In the genomic region with DNA sequence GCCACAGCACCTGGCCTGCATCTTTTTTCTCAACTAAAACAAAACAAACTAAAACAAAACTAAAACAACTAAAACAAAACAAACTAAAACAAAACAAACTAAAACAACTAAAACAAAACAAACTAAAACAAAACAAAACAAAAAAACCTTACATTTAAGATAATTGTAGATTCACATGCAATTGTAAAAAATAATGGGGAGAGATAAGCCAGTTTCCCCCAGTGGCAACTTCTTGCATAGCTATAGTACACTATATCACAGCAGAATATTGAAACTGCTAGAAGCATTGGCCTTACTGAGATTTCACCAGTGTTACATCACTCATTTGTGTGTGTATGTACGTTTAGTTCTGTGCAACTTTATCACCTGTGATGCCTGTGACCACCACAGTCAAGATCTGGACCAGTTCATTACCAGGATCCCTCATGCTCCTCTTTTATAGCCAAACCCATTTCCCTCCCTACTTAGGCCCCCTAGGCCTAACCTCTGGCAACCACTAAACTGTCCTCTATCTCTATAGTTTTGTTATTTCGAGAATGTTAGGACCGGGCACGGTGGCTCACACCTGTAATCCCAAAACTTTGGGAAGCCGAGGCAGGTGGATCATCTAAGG, we compare ENCODE assay signal across 12 cellular contexts. TPM values are rescaled to one million over a fixed set of nuclear protein-coding genes. Genes with fewer than 3 reads are reported as not detected.
DNase-seq lines count a peak whose midpoint lies in the region; ATAC-seq and TF ChIP-seq lines count a peak whose summit lies in the region.
"Had no signal": no experiment of that assay in that cellular context is flagged by ENCODE, and none has a peak within 500 bp of the region (broad histone marks: within the 10 kb centered on the region; RNA-seq: fewer than 3 reads in every experiment).

No MANE protein-coding gene starts in this region.

- H3K27me3 ChIP-seq in cardiac muscle cell, result no peaks in the 10 kb centered on the region
- no peaks in the 10 kb centered on the region for H3K27me3 ChIP-seq in right atrium auricular region
- no peaks in the 10 kb centered on the region for H3K27me3 ChIP-seq in smooth muscle cell (ENCODE audit: low read depth)

- no peak overlapping the region for H3K9ac ChIP-seq in smooth muscle cell (ENCODE audit: low read depth)

- TF ChIP-seq CTCF in cardiac muscle cell (IDR thresholded peaks at IDR 0.05; ENCODE audit: low read depth, low read length), result peak; percentile 15
- no peak for TF ChIP-seq CTCF in right atrium auricular region (IDR thresholded peaks at IDR 0.05)
- no peak for TF ChIP-seq CTCF in choroid plexus epithelial cell (conservative IDR thresholded peaks at IDR 0.05; ENCODE audit: low read depth, low read length)
- TF ChIP-seq CTCF in type B pancreatic cell (conservative IDR thresholded peaks at IDR 0.05), result peak; percentile 52
- TF ChIP-seq CTCF in smooth muscle cell (IDR thresholded peaks at IDR 0.05; ENCODE audit: borderline replicate concordance, insufficient read depth, poor library complexity, severe bottlenecking), result no peak

- H3K4me3 ChIP-seq in cardiac muscle cell (no peak overlapping the region), right atrium auricular region (no peak overlapping the region), choroid plexus epithelial cell (ENCODE audit: low read depth, low read length) (no peak overlapping the region), smooth muscle cell (no peak overlapping the region)

- 87% methylated on average over 5 of the region's 5 CpGs for WGBS in smooth muscle cell (ENCODE audit: low lambda C conversion rate)

- no peaks in the 10 kb centered on the region for H3K9me3 ChIP-seq in cardiac muscle cell (ENCODE audit: low read depth)
- no peaks in the 10 kb centered on the region for H3K9me3 ChIP-seq in right atrium auricular region
- no peaks in the 10 kb centered on the region for H3K9me3 ChIP-seq in smooth muscle cell (replicated peaks; ENCODE audit: low read depth)

- H3K4me1 Mint-ChIP-seq in type B pancreatic cell (ENCODE audit: unreplicated experiment), result peaks cover 7% of the 10 kb centered on the region

- no peak overlapping the region for H3K27ac ChIP-seq in cardiac muscle cell
- no peak overlapping the region for H3K27ac ChIP-seq in right atrium auricular region
- no peak overlapping the region for H3K27ac ChIP-seq in smooth muscle cell (ENCODE audit: low read depth)

- H2AFZ ChIP-seq in smooth muscle cell (ENCODE audit: low read depth), result no peak overlapping the region

- H3K27me3 Mint-ChIP-seq in type B pancreatic cell, result no peaks in the 10 kb centered on the region

- DNase-seq in cardiac muscle cell (ENCODE audit: low read depth in 1 of 2, low spot score in 1 of 2) (peak in 1 of 2 donors; percentile 58), right atrium auricular region (ENCODE audit: low spot score) (no peak), NCI-H69 (lab: John Stamatoyannopoulos, UW) (peak; percentile 22), choroid plexus epithelial cell (ENCODE audit: low read depth) (peak; percentile 66), type B pancreatic cell (ENCODE audit: extremely low spot score, unreplicated experiment) (no peak), iPS-NIHi7 (ENCODE audit: extremely low spot score) (no peak), smooth muscle cell (lab: John Stamatoyannopoulos, UW; ENCODE audit: unreplicated experiment) (no peak)
- DNase-seq: activated T-cell treated with anti-CD3 and anti-CD28 coated beads, Interleukin-2, amount 50 U/mL, for 48 hours; NCI-H526 had no signal

- H3K9me3 Mint-ChIP-seq in type B pancreatic cell, result no peaks in the 10 kb centered on the region
- H3K9me3 Mint-ChIP-seq: T-helper 2 cell treated with Interferon-gamma antibody and Interleukin-4, amounts not matched to agents 5 μg/mL and 100 μg/mL, for 36 hours had no signal

- peak overlapping the region; percentile 90 for H3K27ac Mint-ChIP-seq in type B pancreatic cell
- H3K27ac Mint-ChIP-seq: T-helper 2 cell treated with Interferon-gamma antibody and Interleukin-4, amounts not matched to agents 5 μg/mL and 100 μg/mL, for 36 hours had no signal

- H3K4me1 ChIP-seq in cardiac muscle cell (ENCODE audit: low read depth) (peaks cover 5% of the 10 kb centered on the region), right atrium auricular region (no peaks in the 10 kb centered on the region), smooth muscle cell (ENCODE audit: low read depth) (no peaks in the 10 kb centered on the region)

- H3K36me3 ChIP-seq in cardiac muscle cell (peaks cover under 1% of the 10 kb centered on the region), right atrium auricular region (peaks cover 6% of the 10 kb centered on the region), smooth muscle cell (ENCODE audit: low read depth) (no peaks in the 10 kb centered on the region)

- H3K79me2 ChIP-seq in smooth muscle cell (ENCODE audit: low read depth), result no peaks in the 10 kb centered on the region

- no peak overlapping the region for H3K4me2 ChIP-seq in smooth muscle cell

- H3F3A ChIP-seq in smooth muscle cell (ENCODE audit: low read depth), result peaks cover 17% of the 10 kb centered on the region

- peaks cover 11% of the 10 kb centered on the region for H4K20me1 ChIP-seq in smooth muscle cell (ENCODE audit: low read depth)

- ATAC-seq in HG03135 (IDR thresholded peaks at IDR 0.05; ENCODE audit: unreplicated experiment), result no peak

- no peaks in the 10 kb centered on the region for H3K36me3 Mint-ChIP-seq in type B pancreatic cell

- H3K4me3 Mint-ChIP-seq in type B pancreatic cell, result no peak overlapping the region
- H3K4me3 Mint-ChIP-seq: T-helper 2 cell treated with Interferon-gamma antibody and Interleukin-4, amounts not matched to agents 5 μg/mL and 100 μg/mL, for 36 hours had no signal

RNA-seq across cellular contexts. Expression of a gene that starts 9.3 kb away (rescaled TPM):
- not detected in 2 replicates for total RNA-seq in cardiac muscle cell
- 0.67 TPM in 1 of 2 replicates, not detected in the other for polyA plus RNA-seq in cardiac muscle cell
- total RNA-seq in right atrium auricular region, result not detected
- total RNA-seq in type B pancreatic cell (ENCODE audit: low replicate concordance), result 0.97 and 3.1 TPM in 2 replicates
- total RNA-seq in smooth muscle cell, result not detected in 2 replicates
- polyA plus RNA-seq in smooth muscle cell, result not detected in 2 replicates
- total RNA-seq: posterior vena cava had no signal

RNA-seq across cellular contexts. Expression of a gene that starts 28.3 kb away (rescaled TPM):
- total RNA-seq in cardiac muscle cell (180 and 189 TPM in 2 replicates), right atrium auricular region (10 to 100 TPM; 57.8 to 78.7 TPM), type B pancreatic cell (ENCODE audit: low replicate concordance) (220 and 287 TPM in 2 replicates), smooth muscle cell (112 and 119 TPM in 2 replicates)
- polyA plus RNA-seq in cardiac muscle cell (111 and 130 TPM in 2 replicates), smooth muscle cell (71.9 and 83.9 TPM in 2 replicates)

RNA-seq across cellular contexts. Expression of a gene that starts 56.2 kb away (rescaled TPM):
- total RNA-seq in cardiac muscle cell, result 8.8 and 9.0 TPM in 2 replicates
- 5.3 and 6.0 TPM in 2 replicates for polyA plus RNA-seq in cardiac muscle cell
- 1 to 10 TPM; 3.9 to 4.9 TPM for total RNA-seq in right atrium auricular region
- 3.5 and 6.4 TPM in 2 replicates for total RNA-seq in type B pancreatic cell (ENCODE audit: low replicate concordance)
- 6.4 and 9.6 TPM in 2 replicates for total RNA-seq in smooth muscle cell
- polyA plus RNA-seq in smooth muscle cell, result 4.6 and 5.1 TPM in 2 replicates

Comparison
In these comparisons a context has a peak if more than half of its experiments do, and no peak if none do; other contexts are left out.
1. CTCF ChIP-seq: peak in cardiac muscle cell (single experiment) and type B pancreatic cell (single experiment); none in right atrium auricular region (0 of 2), choroid plexus epithelial cell (single experiment) and smooth muscle cell (single experiment).
2. DNase-seq: peak in NCI-H69 (single experiment) and choroid plexus epithelial cell (single experiment); none in right atrium auricular region (single experiment), type B pancreatic cell (single experiment), iPS-NIHi7 (single experiment) and smooth muscle cell (single experiment).